ENCODE assay signal across 1 cellular context in the genomic region with DNA sequence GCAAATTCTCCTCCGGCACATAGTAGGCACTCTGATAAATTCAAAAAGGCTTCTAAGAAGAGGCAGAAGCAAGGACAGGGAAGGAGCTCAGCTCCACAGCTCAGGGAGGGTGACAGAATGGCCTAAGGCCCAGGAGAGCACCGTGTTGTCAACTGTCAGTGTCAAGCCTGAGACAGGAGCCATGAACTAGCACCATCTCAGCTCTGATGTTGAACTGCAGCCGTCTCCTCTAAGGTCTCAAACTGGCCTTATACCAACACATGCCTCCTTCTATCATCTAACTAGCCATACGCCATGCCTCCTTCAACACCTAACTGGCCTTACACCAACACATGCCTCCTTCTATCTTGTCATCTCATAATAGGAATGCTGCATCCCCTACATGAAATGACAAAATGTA.
TF ChIP-seq lines count a peak whose summit lies in the region.

No MANE protein-coding gene starts in this region.

TF ChIP-seq in GM23338, 12 proteins besides CTCF, POLR2A, EP300 and RAD21 (continued from another document):
- TF ChIP-seq, protein P1, sequence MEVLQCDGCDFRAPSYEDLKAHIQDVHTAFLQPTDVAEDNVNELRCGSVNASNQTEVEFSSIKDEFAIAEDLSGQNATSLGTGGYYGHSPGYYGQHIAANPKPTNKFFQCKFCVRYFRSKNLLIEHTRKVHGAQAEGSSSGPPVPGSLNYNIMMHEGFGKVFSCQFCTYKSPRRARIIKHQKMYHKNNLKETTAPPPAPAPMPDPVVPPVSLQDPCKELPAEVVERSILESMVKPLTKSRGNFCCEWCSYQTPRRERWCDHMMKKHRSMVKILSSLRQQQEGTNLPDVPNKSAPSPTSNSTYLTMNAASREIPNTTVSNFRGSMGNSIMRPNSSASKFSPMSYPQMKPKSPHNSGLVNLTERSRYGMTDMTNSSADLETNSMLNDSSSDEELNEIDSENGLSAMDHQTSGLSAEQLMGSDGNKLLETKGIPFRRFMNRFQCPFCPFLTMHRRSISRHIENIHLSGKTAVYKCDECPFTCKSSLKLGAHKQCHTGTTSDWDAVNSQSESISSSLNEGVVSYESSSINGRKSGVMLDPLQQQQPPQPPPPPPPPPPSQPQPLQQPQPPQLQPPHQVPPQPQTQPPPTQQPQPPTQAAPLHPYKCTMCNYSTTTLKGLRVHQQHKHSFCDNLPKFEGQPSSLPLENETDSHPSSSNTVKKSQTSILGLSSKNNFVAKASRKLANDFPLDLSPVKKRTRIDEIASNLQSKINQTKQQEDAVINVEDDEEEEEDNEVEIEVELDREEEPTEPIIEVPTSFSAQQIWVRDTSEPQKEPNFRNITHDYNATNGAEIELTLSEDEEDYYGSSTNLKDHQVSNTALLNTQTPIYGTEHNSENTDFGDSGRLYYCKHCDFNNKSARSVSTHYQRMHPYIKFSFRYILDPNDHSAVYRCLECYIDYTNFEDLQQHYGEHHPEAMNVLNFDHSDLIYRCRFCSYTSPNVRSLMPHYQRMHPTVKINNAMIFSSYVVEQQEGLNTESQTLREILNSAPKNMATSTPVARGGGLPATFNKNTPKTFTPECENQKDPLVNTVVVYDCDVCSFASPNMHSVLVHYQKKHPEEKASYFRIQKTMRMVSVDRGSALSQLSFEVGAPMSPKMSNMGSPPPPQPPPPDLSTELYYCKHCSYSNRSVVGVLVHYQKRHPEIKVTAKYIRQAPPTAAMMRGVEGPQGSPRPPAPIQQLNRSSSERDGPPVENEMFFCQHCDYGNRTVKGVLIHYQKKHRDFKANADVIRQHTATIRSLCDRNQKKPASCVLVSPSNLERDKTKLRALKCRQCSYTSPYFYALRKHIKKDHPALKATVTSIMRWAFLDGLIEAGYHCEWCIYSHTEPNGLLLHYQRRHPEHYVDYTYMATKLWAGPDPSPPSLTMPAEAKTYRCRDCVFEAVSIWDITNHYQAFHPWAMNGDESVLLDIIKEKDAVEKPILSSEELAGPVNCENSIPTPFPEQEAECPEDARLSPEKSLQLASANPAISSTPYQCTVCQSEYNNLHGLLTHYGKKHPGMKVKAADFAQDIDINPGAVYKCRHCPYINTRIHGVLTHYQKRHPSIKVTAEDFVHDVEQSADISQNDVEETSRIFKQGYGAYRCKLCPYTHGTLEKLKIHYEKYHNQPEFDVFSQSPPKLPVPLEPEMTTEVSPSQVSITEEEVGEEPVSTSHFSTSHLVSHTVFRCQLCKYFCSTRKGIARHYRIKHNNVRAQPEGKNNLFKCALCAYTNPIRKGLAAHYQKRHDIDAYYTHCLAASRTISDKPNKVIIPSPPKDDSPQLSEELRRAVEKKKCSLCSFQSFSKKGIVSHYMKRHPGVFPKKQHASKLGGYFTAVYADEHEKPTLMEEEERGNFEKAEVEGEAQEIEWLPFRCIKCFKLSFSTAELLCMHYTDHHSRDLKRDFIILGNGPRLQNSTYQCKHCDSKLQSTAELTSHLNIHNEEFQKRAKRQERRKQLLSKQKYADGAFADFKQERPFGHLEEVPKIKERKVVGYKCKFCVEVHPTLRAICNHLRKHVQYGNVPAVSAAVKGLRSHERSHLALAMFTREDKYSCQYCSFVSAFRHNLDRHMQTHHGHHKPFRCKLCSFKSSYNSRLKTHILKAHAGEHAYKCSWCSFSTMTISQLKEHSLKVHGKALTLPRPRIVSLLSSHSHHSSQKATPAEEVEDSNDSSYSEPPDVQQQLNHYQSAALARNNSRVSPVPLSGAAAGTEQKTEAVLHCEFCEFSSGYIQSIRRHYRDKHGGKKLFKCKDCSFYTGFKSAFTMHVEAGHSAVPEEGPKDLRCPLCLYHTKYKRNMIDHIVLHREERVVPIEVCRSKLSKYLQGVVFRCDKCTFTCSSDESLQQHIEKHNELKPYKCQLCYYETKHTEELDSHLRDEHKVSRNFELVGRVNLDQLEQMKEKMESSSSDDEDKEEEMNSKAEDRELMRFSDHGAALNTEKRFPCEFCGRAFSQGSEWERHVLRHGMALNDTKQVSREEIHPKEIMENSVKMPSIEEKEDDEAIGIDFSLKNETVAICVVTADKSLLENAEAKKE (CRISPR knock-in tag; IDR thresholded peaks at IDR 0.05): no peak
- TF ChIP-seq ZNF114 (CRISPR knock-in tag; IDR thresholded peaks at IDR 0.05): no peak
TF ChIP-seq in GM23338: peak in this region for 0.
